In the genomic region with DNA sequence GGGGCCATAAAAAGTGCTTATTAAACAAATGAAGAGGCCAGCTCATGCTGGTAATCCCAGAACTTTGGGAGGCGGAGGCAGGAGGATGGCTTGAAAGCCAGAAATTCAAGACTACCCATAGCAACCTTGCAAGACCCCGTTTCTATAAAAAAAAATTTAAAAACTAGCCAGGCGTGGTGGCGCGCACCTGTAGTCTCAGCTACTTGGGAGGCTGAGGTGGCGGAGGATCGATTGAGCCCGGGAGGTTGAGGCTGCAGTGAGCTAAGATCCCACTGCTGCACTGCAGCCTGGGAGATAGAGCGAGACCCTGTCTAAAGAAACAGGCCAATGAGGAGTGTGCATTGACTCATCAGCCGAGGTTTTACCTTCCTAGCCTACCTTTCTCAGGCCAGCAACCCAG, we compare ENCODE assay signal across 21 cellular contexts.
"Had no signal": no experiment of that assay in that cellular context is flagged by ENCODE, and none has a peak within 500 bp of the region (broad histone marks: within the 10 kb centered on the region; RNA-seq: fewer than 3 reads in every experiment).

No MANE protein-coding gene starts in this region.

- DNase-seq: activated CD4-positive, alpha-beta T cell treated with anti-CD3 and anti-CD28 coated beads, Interleukin-2, amount 10 ng/mL, durations not matched to agents 24 days and 14 days; activated CD8-positive, alpha-beta T cell treated with anti-CD3 and anti-CD28 coated beads for 36 hours; activated T-cell treated with anti-CD3 and anti-CD28 coated beads for 4 hours; anterior cingulate cortex; effector memory CD4-positive, alpha-beta T cell; foreskin melanocyte; immature natural killer cell; mesenchymal stem cell; occipital lobe; retina; stimulated activated CD4-positive, alpha-beta T cell treated with anti-CD3 and anti-CD28 coated beads, Interleukin-12 subunit alpha, Interleukin-12 subunit beta, amount 100 ng/mL, for 4 hours had no signal

- H3K36me3 ChIP-seq: uterus had no signal

- H3K27ac ChIP-seq: body of pancreas, cardiac muscle cell, hepatocyte, stomach, suprapubic skin, tibial nerve, uterus had no signal

- H3K9me3 ChIP-seq: body of pancreas, stomach, suprapubic skin, tibial nerve, uterus had no signal

- H3K4me1 ChIP-seq: body of pancreas, stomach, suprapubic skin, tibial nerve, uterus had no signal

- H3K4me3 ChIP-seq: body of pancreas, cardiac muscle cell, hepatocyte, stomach, suprapubic skin, tibial nerve, uterus had no signal

- ATAC-seq: activated CD4-positive, CD25-positive, alpha-beta regulatory T cell treated with anti-CD3 and anti-CD28 coated beads, Interleukin-2, amount 50 U/mL, for 24 hours; activated CD8-positive, alpha-beta memory T cell treated with anti-CD3 and anti-CD28 coated beads, Interleukin-2, amount 10 ng/mL, durations not matched to agents 7 days and 5 days; activated CD8-positive, alpha-beta T cell treated with anti-CD3 and anti-CD28 coated beads for 36 hours; body of pancreas; stimulated activated memory B cell treated with anti-CD40 and anti-IgM and Interleukin-4, amounts not matched to agents 10 μg/mL and 1 μg/mL and 100 μg/mL, for 72 hours had no signal

- H3K27me3 ChIP-seq: body of pancreas, cardiac muscle cell, hepatocyte, stomach, suprapubic skin, tibial nerve, uterus had no signal
